Comparison of ENCODE assay signal across 12 cellular contexts in the genomic region with DNA sequence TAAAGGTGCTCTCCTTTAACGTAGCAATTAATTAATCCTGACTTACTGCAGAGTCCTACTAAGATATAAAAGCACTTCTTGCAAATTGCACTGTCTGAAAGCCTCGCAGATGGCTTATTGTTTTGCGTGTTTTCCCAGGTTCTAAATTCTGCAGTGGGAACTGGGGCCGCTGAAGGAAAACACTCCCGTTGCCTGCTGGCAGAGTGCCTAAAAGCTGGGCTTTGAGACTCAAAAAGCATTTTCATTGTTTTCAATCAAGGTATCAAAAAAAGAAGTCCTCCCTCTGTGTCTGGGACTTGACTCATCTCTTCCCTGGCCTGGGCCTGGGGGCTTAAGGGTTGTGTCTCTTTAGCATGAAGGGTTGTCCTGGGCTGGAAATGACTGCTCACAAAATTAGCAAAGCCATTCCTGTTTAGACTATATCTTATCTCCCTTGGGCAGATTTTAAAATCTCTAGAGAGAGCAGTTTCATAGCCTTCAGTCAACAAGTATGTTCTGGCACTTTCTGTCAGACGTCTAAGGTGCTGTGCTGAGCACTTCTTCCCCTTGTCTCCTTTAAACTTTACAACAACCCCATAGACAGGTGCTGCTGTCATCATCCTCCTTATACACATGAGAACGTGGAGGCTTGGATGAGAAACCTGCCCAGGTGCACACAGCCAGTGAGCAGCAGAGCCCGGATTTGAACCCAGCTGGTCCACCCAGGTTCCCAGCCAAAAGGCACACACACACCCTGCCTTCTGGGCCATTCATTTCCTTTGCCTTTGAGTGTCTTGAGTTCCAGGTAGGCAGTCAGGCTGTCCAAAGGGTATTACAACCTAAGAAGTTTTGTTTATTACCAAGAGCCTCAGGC. TPM values are rescaled to one million over a fixed set of nuclear protein-coding genes. Genes with fewer than 3 reads are reported as not detected.
A peak's percentile ranks its signal among the peaks of the same experiment; 100 is the strongest.
DNase-seq lines count a peak whose midpoint lies in the region; ATAC-seq and TF ChIP-seq lines count a peak whose summit lies in the region.
"Had no signal": no experiment of that assay in that cellular context is flagged by ENCODE, and none has a peak within 500 bp of the region (broad histone marks: within the 10 kb centered on the region; RNA-seq: fewer than 3 reads in every experiment).

No MANE protein-coding gene starts in this region.

- H3K4me3 ChIP-seq in HAP-1 (no peak overlapping the region), spleen (no peak overlapping the region), testis (no peak overlapping the region)
- H3K4me3 ChIP-seq: colonic mucosa, GM12878 had no signal

- DNase-seq in HAP-1 (ENCODE audit: low spot score in 2 of 2) (peak; percentile 45 to 72), NCI-H2227 (lab: John Stamatoyannopoulos, UW; ENCODE audit: unreplicated experiment) (peak; percentile 46), epithelial cell of prostate (ENCODE audit: low read depth, low spot score) (no peak), pulmonary artery endothelial cell (ENCODE audit: low read depth, low spot score) (peak; percentile 59), spleen (no peak), testis (no peak)
- DNase-seq in activated CD8-positive, alpha-beta memory T cell treated with anti-CD3 and anti-CD28 coated beads, Interleukin-2, amount 10 ng/mL, durations not matched to agents 7 days and 5 days, result no peak
- DNase-seq: activated effector memory CD4-positive, alpha-beta T cell treated with Interleukin-2 at 50 U/mL for 16 hours; Calu3; colonic mucosa; mesenchymal stem cell had no signal

- peaks cover 28% of the 10 kb centered on the region for H3K36me3 Mint-ChIP-seq in activated CD8-positive, alpha-beta memory T cell treated with anti-CD3 and anti-CD28 coated beads, Interleukin-2, amount 10 ng/mL, durations not matched to agents 7 days and 5 days

- WGBS in spleen, 5 donors, result 53 to 68% (median 63%) methylated on average over 8 of the region's 8 CpGs
- WGBS in testis, 2 donors, result 45 to 56% methylated on average over 8 of the region's 8 CpGs

- no peak for TF ChIP-seq POLR2A in spleen (IDR thresholded peaks at IDR 0.05)
- TF ChIP-seq POLR2A in testis (IDR thresholded peaks at IDR 0.05), result no peak

- H3K27ac Mint-ChIP-seq in activated CD8-positive, alpha-beta memory T cell treated with anti-CD3 and anti-CD28 coated beads, Interleukin-2, amount 10 ng/mL, durations not matched to agents 7 days and 5 days, result no peak overlapping the region

- H3K4me1 Mint-ChIP-seq in activated CD8-positive, alpha-beta memory T cell treated with anti-CD3 and anti-CD28 coated beads, Interleukin-2, amount 10 ng/mL, durations not matched to agents 7 days and 5 days, result peaks cover 23% of the 10 kb centered on the region

- no peaks in the 10 kb centered on the region for H3K27me3 Mint-ChIP-seq in activated CD8-positive, alpha-beta memory T cell treated with anti-CD3 and anti-CD28 coated beads, Interleukin-2, amount 10 ng/mL, durations not matched to agents 7 days and 5 days

- H3K9me3 ChIP-seq in HAP-1, result no peaks in the 10 kb centered on the region
- no peaks in the 10 kb centered on the region for H3K9me3 ChIP-seq in spleen
- no peaks in the 10 kb centered on the region for H3K9me3 ChIP-seq in testis
- H3K9me3 ChIP-seq: colonic mucosa had no signal

- H3K36me3 ChIP-seq in HAP-1 (replicated peaks) (no peaks in the 10 kb centered on the region), spleen (peaks cover 0 to 80% (median 17%) of the 10 kb centered on the region in 6 donors), testis (ENCODE audit: low read depth, missing control alignments) (no peaks in the 10 kb centered on the region)
- H3K36me3 ChIP-seq: colonic mucosa had no signal

- no peaks in the 10 kb centered on the region for H3K27me3 ChIP-seq in HAP-1 (ENCODE audit: low read depth)
- H3K27me3 ChIP-seq in spleen (replicated peaks in 1 of 7), result no peaks in the 10 kb centered on the region
- no peaks in the 10 kb centered on the region for H3K27me3 ChIP-seq in testis
- H3K27me3 ChIP-seq: colonic mucosa had no signal

- H3K4me3 Mint-ChIP-seq in activated CD8-positive, alpha-beta memory T cell treated with anti-CD3 and anti-CD28 coated beads, Interleukin-2, amount 10 ng/mL, durations not matched to agents 7 days and 5 days, result no peak overlapping the region

- H3K9me3 Mint-ChIP-seq in activated CD8-positive, alpha-beta memory T cell treated with anti-CD3 and anti-CD28 coated beads, Interleukin-2, amount 10 ng/mL, durations not matched to agents 7 days and 5 days (ENCODE audit: low read depth), result no peaks in the 10 kb centered on the region

- H3K4me1 ChIP-seq in HAP-1 (peaks cover 8% of the 10 kb centered on the region), spleen (peaks cover 0 to 61% (median 26%) of the 10 kb centered on the region in 6 donors), testis (peaks cover 8% of the 10 kb centered on the region)
- H3K4me1 ChIP-seq: colonic mucosa had no signal

- ATAC-seq in activated CD8-positive, alpha-beta memory T cell treated with anti-CD3 and anti-CD28 coated beads, Interleukin-2, amount 10 ng/mL, durations not matched to agents 7 days and 5 days, result no peak
- ATAC-seq: GM12878 had no signal

- intact Hi-C loops in spleen (cut with DNase I; ENCODE audit: low total_unique reads) (loop anchor here (10.0 kb wide), 1 partner anchor 170 kb away; no protein-coding TSS in a partner anchor), testis (cut with DNase I; ENCODE audit: low total_unique reads) (loop anchor here (10.0 kb wide), 1 partner anchor 170 kb away; no protein-coding TSS in a partner anchor)

- TF ChIP-seq CTCF in spleen (IDR thresholded peaks at IDR 0.05 in 8 of 11, conservative IDR thresholded peaks at IDR 0.05 in 3 of 11) (no peak), testis (IDR thresholded peaks at IDR 0.05) (no peak)

- CTCF ChIA-PET in activated CD8-positive, alpha-beta memory T cell treated with anti-CD3 and anti-CD28 coated beads, Interleukin-2, amount 10 ng/mL, durations not matched to agents 7 days and 5 days (lab: Charles Lee), result interaction anchor here (0.6 kb wide), 1 partner anchor 804 kb away, joined by 5 read pairs; no protein-coding TSS in a partner anchor

- H3K27ac ChIP-seq in epithelial cell of prostate, result peak overlapping the region; percentile 26
- peak overlapping the region in 3 of 8 donors; percentile 10 to 34 (median 15) for H3K27ac ChIP-seq in spleen
- H3K27ac ChIP-seq in testis, result no peak overlapping the region
- H3K27ac ChIP-seq: colonic mucosa had no signal

- in situ Hi-C loops in HAP-1 (cut with MboI; ENCODE audit: low sequenced_read_pairs), result no loop called here

RNA-seq across cellular contexts. Expression of a gene that starts 31.1 kb away (rescaled TPM):
- total RNA-seq in pulmonary artery endothelial cell (22.0 and 31.9 TPM in 2 replicates), spleen (10 to 100 TPM; 44.4 to 92.7 (median 60.0) TPM), testis (10 to 100 TPM; 11.3 to 15.4 TPM)
- total RNA-seq in activated CD8-positive, alpha-beta memory T cell treated with anti-CD3 and anti-CD28 coated beads, Interleukin-2, amount 10 ng/mL, durations not matched to agents 7 days and 5 days, result 10 to 100 TPM; 16.1 to 17.1 TPM
- polyA plus RNA-seq in spleen (10 to 100 TPM; 14.5 to 29.7 (median 15.9) TPM), testis (ENCODE audit: insufficient read depth, low read depth, low replicate concordance) (17.1 TPM)

Comparison
In these comparisons a context has a peak if more than half of its experiments do, and no peak if none do; other contexts are left out.
1. DNase-seq: peak in HAP-1 (2 of 2), NCI-H2227 (single experiment) and pulmonary artery endothelial cell (single experiment); none in epithelial cell of prostate (single experiment), activated CD8-positive, alpha-beta memory T cell treated with anti-CD3 and anti-CD28 coated beads, Interleukin-2, amount 10 ng/mL, durations not matched to agents 7 days and 5 days (single experiment), spleen (single experiment) and testis (single experiment).